9 cellular contexts compared by ENCODE assay signal in genomic region chr18:3256693-3257626, GRCh38. TPM values are rescaled to one million over a fixed set of nuclear protein-coding genes. Genes with fewer than 3 reads are reported as not detected.
DNase-seq lines count a peak whose midpoint lies in the region; ATAC-seq, FAIRE-seq and TF ChIP-seq lines count a peak whose summit lies in the region.
"Had no signal": no experiment of that assay in that cellular context is flagged by ENCODE, and none has a peak within 500 bp of the region (broad histone marks: within the 10 kb centered on the region; RNA-seq: fewer than 3 reads in every experiment).

No MANE protein-coding gene starts in this region.

- ATAC-seq in HG02970 (IDR thresholded peaks at IDR 0.05; ENCODE audit: low FRiP score, unreplicated experiment), result no peak
- no peak for ATAC-seq in HG03457 (IDR thresholded peaks at IDR 0.05; ENCODE audit: unreplicated experiment)

- no peaks in the 10 kb centered on the region for H3K27me3 ChIP-seq in MG63
- no peaks in the 10 kb centered on the region for H3K27me3 ChIP-seq in osteoblast (ENCODE audit: insufficient read depth, low read length)

- peak overlapping the region; percentile 28 for H3K4me2 ChIP-seq in osteoblast (ENCODE audit: insufficient read depth, low read length)

- no peak overlapping the region for H2AFZ ChIP-seq in osteoblast (ENCODE audit: low read length)

- peaks cover 40% of the 10 kb centered on the region for H3K4me1 ChIP-seq in osteoblast (ENCODE audit: insufficient read depth, low read length)

- H3K9me3 ChIP-seq in MG63 (no peaks in the 10 kb centered on the region), osteoblast (ENCODE audit: low read depth, low read length) (no peaks in the 10 kb centered on the region)

- DNase-seq in DMS53 treated with DMSO at 0.1 percent for 48 hours (lab: John Stamatoyannopoulos, UW; ENCODE audit: unreplicated experiment), result peak; percentile 75
- peak; percentile 28 for DNase-seq in MG63
- peak; percentile 50 for DNase-seq in osteoblast (ENCODE audit: insufficient read length, low spot score, missing footprints)
- DNase-seq in GM19240 (ENCODE audit: insufficient read length, low spot score), result no peak
- no peak for DNase-seq in cerebellar nuclear complex (lab: John Stamatoyannopoulos, UW)
- DNase-seq: NCI-H510A treated with DMSO at 0.1 percent for 48 hours had no signal

- no peak for TF ChIP-seq CTCF in osteoblast (IDR thresholded peaks at IDR 0.05; ENCODE audit: extremely low read depth, low read depth, low read length)

- H4K20me1 ChIP-seq in osteoblast (ENCODE audit: insufficient read depth, low read length), result peaks cover 13% of the 10 kb centered on the region

- peak; percentile 21 for FAIRE-seq in endometrium (lab: Jason Lieb, UNC)

- peaks cover 79% of the 10 kb centered on the region for H3K36me3 ChIP-seq in MG63
- H3K36me3 ChIP-seq in osteoblast (ENCODE audit: insufficient read depth, low read length), result peaks cover 69% of the 10 kb centered on the region

- H3K4me3 ChIP-seq in MG63, result no peak overlapping the region
- no peak overlapping the region for H3K4me3 ChIP-seq in osteoblast (ENCODE audit: insufficient read depth, low read length)

- H3K79me2 ChIP-seq in osteoblast (ENCODE audit: insufficient read depth, low read length), result peaks cover 51% of the 10 kb centered on the region

- peak overlapping the region; percentile 58 for H3K27ac ChIP-seq in osteoblast (ENCODE audit: low read depth, low read length)

RNA-seq across cellular contexts. Expression of gene MYL12B, which starts 5.0 kb away (rescaled TPM):
- 311 and 396 TPM in 2 replicates for total RNA-seq in MG63 (2014; rRNA removed; shearing (Covaris generic); ENCODE audit: low replicate concordance)
- total RNA-seq in osteoblast, result 278 and 283 TPM in 2 replicates

RNA-seq across cellular contexts. Expression of gene MYL12A, which starts 9.4 kb away (rescaled TPM):
- 750 and 1,020 TPM in 2 replicates for total RNA-seq in MG63 (2014; rRNA removed; shearing (Covaris generic); ENCODE audit: low replicate concordance)
- 572 and 626 TPM in 2 replicates for total RNA-seq in osteoblast

RNA-seq across cellular contexts. Expression of gene MYOM1, which starts 37.2 kb away (rescaled TPM):
- 0.03 and 0.05 TPM in 2 replicates for total RNA-seq in MG63 (2014; rRNA removed; shearing (Covaris generic); ENCODE audit: low replicate concordance)
- 1.5 and 1.8 TPM in 2 replicates for total RNA-seq in osteoblast

Comparison
In these comparisons a context has a peak if more than half of its experiments do, and no peak if none do; other contexts are left out.
1. DNase-seq: peak in DMS53 treated with DMSO at 0.1 percent for 48 hours (single experiment), MG63 (single experiment) and osteoblast (single experiment); none in GM19240 (single experiment) and cerebellar nuclear complex (0 of 2).